7 cellular contexts compared by ENCODE assay signal in genomic region chr11:859394-860131, GRCh38. TPM values are rescaled to one million over a fixed set of nuclear protein-coding genes. Genes with fewer than 3 reads are reported as not detected.
DNase-seq lines count a peak whose midpoint lies in the region; ATAC-seq and TF ChIP-seq lines count a peak whose summit lies in the region.

No MANE protein-coding gene starts in this region.

- H2AFZ ChIP-seq in KMS-11 (ENCODE audit: low read depth), result peak overlapping the region; percentile 18; the same call in 1 of the 2 replicates

- peaks cover 7% of the 10 kb centered on the region; the same call in 1 of the 2 replicates for H3K27me3 ChIP-seq in KMS-11 (ENCODE audit: insufficient read depth, low read depth)
- no peaks in the 10 kb centered on the region for H3K27me3 ChIP-seq in SJCRH30

- TF ChIP-seq POLR2A in GM18505 (IDR thresholded peaks at IDR 0.05; ENCODE audit: borderline replicate concordance, extremely low read depth, insufficient read depth, insufficient read length), result no peak

- H3K9ac ChIP-seq in KMS-11, result no peak overlapping the region

- H4K20me1 ChIP-seq in KMS-11 (ENCODE audit: insufficient read depth), result no peaks in the 10 kb centered on the region

- H3K4me3 ChIP-seq in KMS-11 (IDR thresholded peaks at IDR 0.05; ENCODE audit: insufficient read depth, low read depth, low read length), result no peak overlapping the region
- H3K4me3 ChIP-seq in SJCRH30, result no peak overlapping the region
- H3K4me3 ChIP-seq in foreskin fibroblast (ENCODE audit: low read depth in 1 of 2, low read length in 2 of 2), result peak overlapping the region in 1 of 2 donors; percentile 48
- H3K4me3 ChIP-seq in retinal pigment epithelial cell (ENCODE audit: low read length), result peak overlapping the region; percentile 53

- peak overlapping the region; percentile 33; the same call in 1 of the 2 replicates for H3K4me2 ChIP-seq in KMS-11

- H3K79me2 ChIP-seq in KMS-11 (ENCODE audit: insufficient read depth, low read depth), result no peaks in the 10 kb centered on the region

- no peaks in the 10 kb centered on the region for H3K9me3 ChIP-seq in SJCRH30 (replicated peaks)

- no peaks in the 10 kb centered on the region for H3K36me3 ChIP-seq in KMS-11 (ENCODE audit: insufficient read depth)
- no peaks in the 10 kb centered on the region for H3K36me3 ChIP-seq in SJCRH30

- H3K27ac ChIP-seq in KMS-11 (no peak overlapping the region), SJCRH30 (no peak overlapping the region)

- DNase-seq in SJCRH30 (peak; percentile 86 to 88), foreskin fibroblast (peak; percentile 84 to 95), retinal pigment epithelial cell (ENCODE audit: low read depth) (peak; percentile 93), NOMO-1 (lab: John Stamatoyannopoulos, UW; ENCODE audit: unreplicated experiment in 2 of 2) (no peak)

- ATAC-seq in HG02970 (IDR thresholded peaks at IDR 0.05; ENCODE audit: low FRiP score, unreplicated experiment) (no peak), GM18505 (IDR thresholded peaks at IDR 0.05; ENCODE audit: unreplicated experiment) (no peak)

- no peak for TF ChIP-seq CTCF in KMS-11 (conservative IDR thresholded peaks at IDR 0.05; ENCODE audit: low read depth, low read length)
- TF ChIP-seq CTCF in foreskin fibroblast (IDR thresholded peaks at IDR 0.05; ENCODE audit: low read depth, low read length), result no peak
- no peak for TF ChIP-seq CTCF in retinal pigment epithelial cell (conservative IDR thresholded peaks at IDR 0.05; ENCODE audit: low read depth, low read length)

- H3K4me1 ChIP-seq in KMS-11 (ENCODE audit: low read depth, poor library complexity, severe bottlenecking) (peaks cover 20% of the 10 kb centered on the region), SJCRH30 (peaks cover 35% of the 10 kb centered on the region)

RNA-seq across cellular contexts. Expression of gene TSPAN4, which starts 16.9 kb away (rescaled TPM):
- 26.0 and 26.9 TPM in 2 replicates for total RNA-seq in SJCRH30 (2014; rRNA removed; shearing (Covaris generic))

RNA-seq across cellular contexts. Expression of gene POLR2L, which starts 17.2 kb away (rescaled TPM):
- 292 and 344 TPM in 2 replicates for total RNA-seq in SJCRH30 (2014; rRNA removed; shearing (Covaris generic))

RNA-seq across cellular contexts. Expression of gene CD151, which starts 26.8 kb away (rescaled TPM):
- 122 and 133 TPM in 2 replicates for total RNA-seq in SJCRH30 (2014; rRNA removed; shearing (Covaris generic))

RNA-seq across cellular contexts. Expression of gene CRACR2B, which starts 31.8 kb away (rescaled TPM):
- 1.6 and 1.9 TPM in 2 replicates for total RNA-seq in SJCRH30 (2014; rRNA removed; shearing (Covaris generic))

RNA-seq across cellular contexts. Expression of gene PNPLA2, which starts 40.8 kb away (rescaled TPM):
- total RNA-seq in SJCRH30 (2014; rRNA removed; shearing (Covaris generic)), result 16.5 and 19.6 TPM in 2 replicates

Comparison
In these comparisons a context has a peak if more than half of its experiments do, and no peak if none do; other contexts are left out.
1. DNase-seq: peak in SJCRH30 (2 of 2), foreskin fibroblast (2 of 2) and retinal pigment epithelial cell (single experiment); none in NOMO-1 (0 of 2).